In the genomic region with DNA sequence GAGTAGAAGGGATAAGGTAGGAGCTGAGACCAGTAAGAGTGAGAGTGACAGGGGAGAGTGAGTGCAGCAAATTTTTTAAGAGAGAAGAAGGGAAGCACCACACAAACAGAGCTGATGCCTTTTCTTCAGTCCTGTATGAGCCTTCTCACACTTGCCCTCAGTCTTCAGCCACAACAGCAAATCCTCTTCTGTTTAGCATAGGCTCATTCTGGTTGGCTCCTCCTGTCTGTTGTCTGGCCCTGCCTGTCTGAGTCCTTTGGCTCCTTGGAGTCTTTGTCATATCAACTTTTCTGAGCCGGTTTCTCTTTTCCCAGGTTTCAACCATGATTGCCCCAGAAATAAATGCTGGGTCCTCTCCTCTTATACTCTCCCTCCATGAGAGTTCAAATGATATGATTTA, we compare ENCODE assay signal across 1 cellular context.
TF ChIP-seq lines count a peak whose summit lies in the region.

No MANE protein-coding gene starts in this region.

TF ChIP-seq in GM23338, 12 proteins besides CTCF, POLR2A, EP300 and RAD21 (continued from another document):
- TF ChIP-seq REST (IDR thresholded peaks at IDR 0.05; ENCODE audit: unreplicated experiment) (no peak), EZH2 (IDR thresholded peaks at IDR 0.05; ENCODE audit: low read depth, unreplicated experiment) (no peak), POLR2AphosphoS5 (IDR thresholded peaks at IDR 0.05; ENCODE audit: low read depth) (no peak), JUNB (IDR thresholded peaks at IDR 0.05; ENCODE audit: unreplicated experiment) (no peak), ZNF462 (CRISPR knock-in tag; IDR thresholded peaks at IDR 0.05) (no peak), NANOG (IDR thresholded peaks at IDR 0.05; ENCODE audit: borderline replicate concordance) (no peak), ZNF114 (CRISPR knock-in tag; IDR thresholded peaks at IDR 0.05) (no peak), CREB1 (CRISPR knock-in tag; IDR thresholded peaks at IDR 0.05; ENCODE audit: low read depth) (no peak)
- TF ChIP-seq, protein P1, sequence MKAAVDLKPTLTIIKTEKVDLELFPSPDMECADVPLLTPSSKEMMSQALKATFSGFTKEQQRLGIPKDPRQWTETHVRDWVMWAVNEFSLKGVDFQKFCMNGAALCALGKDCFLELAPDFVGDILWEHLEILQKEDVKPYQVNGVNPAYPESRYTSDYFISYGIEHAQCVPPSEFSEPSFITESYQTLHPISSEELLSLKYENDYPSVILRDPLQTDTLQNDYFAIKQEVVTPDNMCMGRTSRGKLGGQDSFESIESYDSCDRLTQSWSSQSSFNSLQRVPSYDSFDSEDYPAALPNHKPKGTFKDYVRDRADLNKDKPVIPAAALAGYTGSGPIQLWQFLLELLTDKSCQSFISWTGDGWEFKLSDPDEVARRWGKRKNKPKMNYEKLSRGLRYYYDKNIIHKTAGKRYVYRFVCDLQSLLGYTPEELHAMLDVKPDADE (IDR thresholded peaks at IDR 0.05), result no peak
